In genomic region chr6:53567701-53568100, GRCh38 we compare ENCODE assay signal across 23 cellular contexts. TPM values are rescaled to one million over a fixed set of nuclear protein-coding genes. Genes with fewer than 3 reads are reported as not detected.
DNase-seq lines count a peak whose midpoint lies in the region; ATAC-seq and TF ChIP-seq lines count a peak whose summit lies in the region.
"Had no signal": no experiment of that assay in that cellular context is flagged by ENCODE, and none has a peak within 500 bp of the region (broad histone marks: within the 10 kb centered on the region; RNA-seq: fewer than 3 reads in every experiment).

No MANE protein-coding gene starts in this region.

- H3K4me3 ChIP-seq in smooth muscle cell: no peak overlapping the region
- H3K4me3 ChIP-seq: GM23248, MG63, SJSA1 had no signal

- H3K4me1 Mint-ChIP-seq in T-helper 17 cell: no peaks in the 10 kb centered on the region
- H3K4me1 Mint-ChIP-seq: H9 had no signal

- no peak overlapping the region for H3K9ac ChIP-seq in smooth muscle cell (ENCODE audit: low read depth)
- H3K9ac ChIP-seq: GM23248 had no signal

- no peaks in the 10 kb centered on the region for H3K36me3 Mint-ChIP-seq in T-helper 17 cell (ENCODE audit: low read depth)

- no peaks in the 10 kb centered on the region for H3K27me3 ChIP-seq in smooth muscle cell (ENCODE audit: low read depth)
- H3K27me3 ChIP-seq: MG63, SJSA1 had no signal

- ATAC-seq in left colon (peak; percentile 88), GM21390 (IDR thresholded peaks at IDR 0.05; ENCODE audit: unreplicated experiment) (no peak), T-helper 17 cell (no peak), left ventricle myocardium superior (no peak)

- H3K27ac ChIP-seq in epithelial cell of prostate (peak overlapping the region; percentile 62), smooth muscle cell (ENCODE audit: low read depth) (no peak overlapping the region)
- H3K27ac ChIP-seq: 22Rv1, GM23248, SJSA1 had no signal

- no peaks in the 10 kb centered on the region for H4K20me1 ChIP-seq in smooth muscle cell (ENCODE audit: low read depth)

- peaks cover 37% of the 10 kb centered on the region for H3K27me3 Mint-ChIP-seq in T-helper 17 cell

- no peaks in the 10 kb centered on the region for H3K79me2 ChIP-seq in smooth muscle cell (ENCODE audit: low read depth)

- no peak for TF ChIP-seq CTCF in smooth muscle cell (IDR thresholded peaks at IDR 0.05; ENCODE audit: borderline replicate concordance, insufficient read depth, poor library complexity, severe bottlenecking)

- DNase-seq in DMS53 (lab: John Stamatoyannopoulos, UW): peak; percentile 41
- no peak for DNase-seq in DMS53 treated with DMSO at 0.1 percent for 48 hours (lab: John Stamatoyannopoulos, UW; ENCODE audit: unreplicated experiment)
- no peak for DNase-seq in epithelial cell of prostate (ENCODE audit: low read depth, low spot score)
- DNase-seq in left colon: no peak
- DNase-seq in smooth muscle cell (lab: John Stamatoyannopoulos, UW; ENCODE audit: unreplicated experiment): no peak
- DNase-seq in T-helper 17 cell: no peak
- DNase-seq in left ventricle myocardium superior: no peak
- DNase-seq: ACHN, Calu3, GM23248, H9, KBM-7, MG63, NCI-H1105 treated with DMSO at 0.1 percent for 48 hours, NCI-H146, NCI-H2029, NCI-H446, NCI-H524 treated with DMSO at 0.1 percent for 48 hours, Right ventricle myocardium superior, RPMI8226 had no signal

- H3K36me3 ChIP-seq in smooth muscle cell (ENCODE audit: low read depth): no peaks in the 10 kb centered on the region
- H3K36me3 ChIP-seq: MG63, SJSA1 had no signal

- H3K4me3 Mint-ChIP-seq in T-helper 17 cell: no peak overlapping the region
- H3K4me3 Mint-ChIP-seq: H9 had no signal

- no peak overlapping the region for H3K4me2 ChIP-seq in smooth muscle cell

- WGBS in smooth muscle cell (ENCODE audit: low lambda C conversion rate): 81% methylated on average over 2 of the region's 2 CpGs

- H2AFZ ChIP-seq in smooth muscle cell (ENCODE audit: low read depth): peak overlapping the region; percentile 54
- H2AFZ ChIP-seq: GM23248 had no signal

- H3K27ac Mint-ChIP-seq in T-helper 17 cell: no peak overlapping the region
- H3K27ac Mint-ChIP-seq: H9 had no signal

- no peaks in the 10 kb centered on the region for H3K4me1 ChIP-seq in smooth muscle cell (ENCODE audit: low read depth)
- H3K4me1 ChIP-seq: SJSA1 had no signal

- no peaks in the 10 kb centered on the region for H3K9me3 ChIP-seq in smooth muscle cell (replicated peaks; ENCODE audit: low read depth)
- H3K9me3 ChIP-seq in T-helper 17 cell (ENCODE audit: control insufficient read depth, low read length, poor library complexity, severe bottlenecking): no peaks in the 10 kb centered on the region
- H3K9me3 ChIP-seq: MG63, SJSA1 had no signal

- H3F3A ChIP-seq in smooth muscle cell (ENCODE audit: low read depth): no peaks in the 10 kb centered on the region

- intact Hi-C loops in left colon (cut with DNase I, micrococcal nuclease): no loop called here
- intact Hi-C loops in left ventricle myocardium superior (cut with micrococcal nuclease): no loop called here

RNA-seq across cellular contexts. Expression of gene GCLC, which starts 22.8 kb away (rescaled TPM):
- 10 to 100 TPM; 37.1 to 47.5 TPM for total RNA-seq in left colon
- 7.1 and 9.4 TPM in 2 replicates for total RNA-seq in smooth muscle cell
- polyA plus RNA-seq in smooth muscle cell: 3.7 and 6.1 TPM in 2 replicates
- total RNA-seq in T-helper 17 cell: 10 to 100 TPM; 20.7 to 22.2 TPM
- total RNA-seq in left ventricle myocardium superior: 31.9 TPM
